ENCODE assay signal across 13 cellular contexts in genomic region chr17:69874220-69874670, GRCh38.
DNase-seq lines count a peak whose midpoint lies in the region; ATAC-seq and TF ChIP-seq lines count a peak whose summit lies in the region.
"Had no signal": no experiment of that assay in that cellular context is flagged by ENCODE, and none has a peak within 500 bp of the region (broad histone marks: within the 10 kb centered on the region; RNA-seq: fewer than 3 reads in every experiment).

No MANE protein-coding gene starts in this region.

- TF ChIP-seq CTCF in left ventricle myocardium inferior (IDR thresholded peaks at IDR 0.05; ENCODE audit: borderline replicate concordance) (no peak), fibroblast of pulmonary artery (IDR thresholded peaks at IDR 0.05; ENCODE audit: low read length, missing control alignments) (no peak), dorsolateral prefrontal cortex (IDR thresholded peaks at IDR 0.05 in 54 of 56, conservative IDR thresholded peaks at IDR 0.05 in 2 of 56; ENCODE audit: low read depth in 1 of 56, partially characterized antibody in 56 of 56) (no peak)

- no peaks in the 10 kb centered on the region for H3K36me3 ChIP-seq in left ventricle myocardium inferior
- H3K36me3 ChIP-seq in adipocyte (ENCODE audit: control insufficient read depth, insufficient read depth, low read length, severe bottlenecking) = no peaks in the 10 kb centered on the region
- H3K36me3 ChIP-seq: transverse colon had no signal

- H3K27ac ChIP-seq in left ventricle myocardium inferior (replicated peaks) = no peak overlapping the region
- no peak overlapping the region for H3K27ac ChIP-seq in dorsolateral prefrontal cortex
- H3K27ac ChIP-seq: A549, transverse colon had no signal

- H3K9ac ChIP-seq in adipocyte (ENCODE audit: low read length) = no peak overlapping the region

- H3K4me1 ChIP-seq in left ventricle myocardium inferior (no peaks in the 10 kb centered on the region), adipocyte (ENCODE audit: control insufficient read depth, insufficient read depth, low read length) (peaks cover 33% of the 10 kb centered on the region)
- H3K4me1 ChIP-seq: A549, transverse colon had no signal

- H3K9me3 ChIP-seq in left ventricle myocardium inferior (replicated peaks) (peaks cover 16% of the 10 kb centered on the region), adipocyte (ENCODE audit: control insufficient read depth, low read length) (no peaks in the 10 kb centered on the region)
- H3K9me3 ChIP-seq: transverse colon had no signal

- no peaks in the 10 kb centered on the region for H3K27me3 ChIP-seq in left ventricle myocardium inferior (ENCODE audit: low read depth)
- H3K27me3 ChIP-seq in adipocyte (replicated peaks; ENCODE audit: control insufficient read depth, insufficient read depth, low read length) = no peaks in the 10 kb centered on the region
- H3K27me3 ChIP-seq in dorsolateral prefrontal cortex = no peaks in the 10 kb centered on the region
- H3K27me3 ChIP-seq: transverse colon had no signal

- ATAC-seq in left ventricle myocardium superior = peak; percentile 12
- ATAC-seq in GM18511 (IDR thresholded peaks at IDR 0.05; ENCODE audit: unreplicated experiment) = no peak
- ATAC-seq: A549 had no signal

- intact Hi-C loops in left ventricle myocardium superior (cut with micrococcal nuclease) = no loop called here
- intact Hi-C loops in left ventricle myocardium inferior (cut with micrococcal nuclease) = no loop called here
- intact Hi-C loops in dorsolateral prefrontal cortex (cut with DNase I) = no loop called here

- no peak for DNase-seq in left ventricle myocardium superior
- DNase-seq in left ventricle myocardium inferior = no peak
- DNase-seq in adipocyte (ENCODE audit: low read depth) = peak; percentile 70
- DNase-seq in fibroblast of pulmonary artery (ENCODE audit: low read depth) = peak; percentile 95
- peak; percentile 77 for DNase-seq in stromal cell of bone marrow (ENCODE audit: low read depth)
- no peak for DNase-seq in NCI-H2107 treated with DMSO at 0.1 percent for 48 hours (lab: John Stamatoyannopoulos, UW; ENCODE audit: unreplicated experiment)
- no peak for DNase-seq in dorsolateral prefrontal cortex
- DNase-seq: activated gamma-delta T cell, DMS79, NCI-H1105 treated with DMSO at 0.1 percent for 48 hours, transverse colon had no signal

- H3K4me3 ChIP-seq in left ventricle myocardium inferior = no peak overlapping the region
- H3K4me3 ChIP-seq in adipocyte (ENCODE audit: low read length) = no peak overlapping the region
- H3K4me3 ChIP-seq in fibroblast of pulmonary artery (replicated peaks; ENCODE audit: low read depth, low read length) = no peak overlapping the region
- H3K4me3 ChIP-seq in dorsolateral prefrontal cortex = no peak overlapping the region
- H3K4me3 ChIP-seq: A549, transverse colon had no signal

Comparison
In these comparisons a context has a peak if more than half of its experiments do, and no peak if none do; other contexts are left out.
1. DNase-seq: peak in adipocyte (single experiment), fibroblast of pulmonary artery (single experiment) and stromal cell of bone marrow (single experiment); none in left ventricle myocardium superior (single experiment), left ventricle myocardium inferior (single experiment), NCI-H2107 treated with DMSO at 0.1 percent for 48 hours (single experiment) and dorsolateral prefrontal cortex (0 of 10).